27 cellular contexts compared by ENCODE assay signal in genomic region chr1:25831569-25832196, GRCh38. TPM values are rescaled to one million over a fixed set of nuclear protein-coding genes. Genes with fewer than 3 reads are reported as not detected.
A peak's percentile ranks its signal among the peaks of the same experiment; 100 is the strongest.
DNase-seq lines count a peak whose midpoint lies in the region; ATAC-seq and TF ChIP-seq lines count a peak whose summit lies in the region.
"Had no signal": no experiment of that assay in that cellular context is flagged by ENCODE, and none has a peak within 500 bp of the region (broad histone marks: within the 10 kb centered on the region; RNA-seq: fewer than 3 reads in every experiment).

No MANE protein-coding gene starts in this region.

- intact Hi-C loops in naive thymus-derived CD4-positive, alpha-beta T cell (cut with micrococcal nuclease): loop anchor here in 1 of 2 donors (1.0 kb wide), 1 partner anchor 11 kb away; no protein-coding TSS in a partner anchor
- intact Hi-C loops in MCF 10A (cut with micrococcal nuclease): no loop called here

- ATAC-seq in WTC11: no peak
- ATAC-seq in naive thymus-derived CD4-positive, alpha-beta T cell: no peak
- ATAC-seq: gastroesophageal sphincter; stimulated activated memory B cell treated with anti-CD40 and anti-IgM and Interleukin-4, amounts not matched to agents 10 μg/mL and 1 μg/mL and 100 μg/mL, for 72 hours had no signal

- BruUV-seq in MCF 10A (replicated peaks; lab: Mats Ljungman, UMichigan): no TSS peak

- TF ChIP-seq CTCF in WTC11 (IDR thresholded peaks at IDR 0.05): no peak
- TF ChIP-seq CTCF in MCF 10A (IDR thresholded peaks at IDR 0.05; ENCODE audit: unreplicated experiment): no peak

- H3K27me3 Mint-ChIP-seq in activated T-cell treated with anti-CD3 and anti-CD28 coated beads, Interleukin-2, amount 50 U/mL, for 24 hours: no peaks in the 10 kb centered on the region
- H3K27me3 Mint-ChIP-seq in WTC11 (ENCODE audit: low read depth) (no peaks in the 10 kb centered on the region), MCF 10A (ENCODE audit: insufficient read depth, unreplicated experiment) (no peaks in the 10 kb centered on the region)
- H3K27me3 Mint-ChIP-seq in naive thymus-derived CD4-positive, alpha-beta T cell: no peaks in the 10 kb centered on the region
- H3K27me3 Mint-ChIP-seq: activated CD4-positive, alpha-beta T cell treated with anti-CD3 and anti-CD28 coated beads, Interleukin-2, amount 10 ng/mL, durations not matched to agents 7 days and 5 days; CD4-positive, CD25-positive, alpha-beta regulatory T cell; stimulated activated memory B cell treated with anti-CD40 and anti-IgM and Interleukin-4, amounts not matched to agents 10 μg/mL and 1 μg/mL and 100 μg/mL, for 72 hours had no signal

- peaks cover 0 to 14% of the 10 kb centered on the region in 2 donors for H3K4me1 ChIP-seq in naive thymus-derived CD4-positive, alpha-beta T cell (ENCODE audit: control insufficient read depth in 2 of 2, insufficient read depth in 2 of 2, low read length in 2 of 2)
- H3K4me1 ChIP-seq: vagina had no signal

- peak overlapping the region; percentile 38 for H3K27ac ChIP-seq in naive thymus-derived CD4-positive, alpha-beta T cell (ENCODE audit: low read depth, low read length)
- H3K27ac ChIP-seq: esophagus muscularis mucosa, gastroesophageal sphincter, vagina had no signal

- CTCF ChIA-PET in WTC11 (lab: Charles Lee): interaction anchor here (1.0 to 1.2 kb wide), 2 partner anchors 12 to 205 kb away, joined by 3 to 4 read pairs; partner anchors contain the start of gene MTFR1L
- CTCF ChIA-PET in naive thymus-derived CD4-positive, alpha-beta T cell (lab: Charles Lee): interaction anchor here (1.0 to 1.6 kb wide), 2 partner anchors 13 to 68 kb away, joined by 3 read pairs; no protein-coding TSS in a partner anchor
- CTCF ChIA-PET in MCF 10A (lab: Yijun Ruan, JAX): interaction anchor here (0.7 to 2.1 kb wide), 6 partner anchors 10 to 166 kb away, joined by 3 to 9 read pairs (median 4); partner anchors contain the start of gene PAFAH2

- peaks cover 8% of the 10 kb centered on the region for H3K4me1 Mint-ChIP-seq in activated T-cell treated with anti-CD3 and anti-CD28 coated beads, Interleukin-2, amount 50 U/mL, for 24 hours (ENCODE audit: low read depth)
- H3K4me1 Mint-ChIP-seq in WTC11 (no peaks in the 10 kb centered on the region), MCF 10A (ENCODE audit: insufficient read depth, unreplicated experiment) (peaks cover 5% of the 10 kb centered on the region)
- H3K4me1 Mint-ChIP-seq in naive thymus-derived CD4-positive, alpha-beta T cell: peaks cover 0 to 29% (median 21%) of the 10 kb centered on the region in 7 donors
- H3K4me1 Mint-ChIP-seq: stimulated activated memory B cell treated with anti-CD40 and anti-IgM and Interleukin-4, amounts not matched to agents 10 μg/mL and 1 μg/mL and 100 μg/mL, for 72 hours had no signal

- no peaks in the 10 kb centered on the region for H3K9me3 ChIP-seq in naive thymus-derived CD4-positive, alpha-beta T cell (ENCODE audit: control insufficient read depth in 2 of 3, low read length in 3 of 3)
- H3K9me3 ChIP-seq: esophagus muscularis mucosa, gastroesophageal sphincter, SK-N-SH, vagina had no signal

- no peak overlapping the region for H3K4me3 Mint-ChIP-seq in activated T-cell treated with anti-CD3 and anti-CD28 coated beads, Interleukin-2, amount 50 U/mL, for 24 hours
- H3K4me3 Mint-ChIP-seq in WTC11 (no peak overlapping the region), MCF 10A (ENCODE audit: unreplicated experiment) (no peak overlapping the region)
- peak overlapping the region in 4 of 10 donors; percentile 0 to 47 (median 5) for H3K4me3 Mint-ChIP-seq in naive thymus-derived CD4-positive, alpha-beta T cell
- H3K4me3 Mint-ChIP-seq: activated CD4-positive, alpha-beta T cell treated with anti-CD3 and anti-CD28 coated beads, Interleukin-2, amount 10 ng/mL, durations not matched to agents 7 days and 5 days; CD4-positive, CD25-positive, alpha-beta regulatory T cell; stimulated activated memory B cell treated with anti-CD40 and anti-IgM and Interleukin-4, amounts not matched to agents 10 μg/mL and 1 μg/mL and 100 μg/mL, for 72 hours had no signal

- no peaks in the 10 kb centered on the region for H3K9me3 Mint-ChIP-seq in activated T-cell treated with anti-CD3 and anti-CD28 coated beads, Interleukin-2, amount 50 U/mL, for 24 hours
- H3K9me3 Mint-ChIP-seq in WTC11: no peaks in the 10 kb centered on the region
- H3K9me3 Mint-ChIP-seq in naive thymus-derived CD4-positive, alpha-beta T cell: no peaks in the 10 kb centered on the region
- H3K9me3 Mint-ChIP-seq in MCF 10A (ENCODE audit: unreplicated experiment): no peaks in the 10 kb centered on the region
- H3K9me3 Mint-ChIP-seq: activated CD4-positive, alpha-beta T cell treated with anti-CD3 and anti-CD28 coated beads, Interleukin-2, amount 10 ng/mL, durations not matched to agents 7 days and 5 days; CD4-positive, CD25-positive, alpha-beta regulatory T cell; stimulated activated memory B cell treated with anti-CD40 and anti-IgM and Interleukin-4, amounts not matched to agents 10 μg/mL and 1 μg/mL and 100 μg/mL, for 72 hours had no signal

- H3K27ac Mint-ChIP-seq in activated T-cell treated with anti-CD3 and anti-CD28 coated beads, Interleukin-2, amount 50 U/mL, for 24 hours: peak overlapping the region; percentile 66
- H3K27ac Mint-ChIP-seq in WTC11: peak overlapping the region; percentile 68; the same call in 1 of the 2 replicates
- H3K27ac Mint-ChIP-seq in naive thymus-derived CD4-positive, alpha-beta T cell: peak overlapping the region in 8 of 9 donors; percentile 23 to 80 (median 67)
- H3K27ac Mint-ChIP-seq in MCF 10A (ENCODE audit: low read depth, unreplicated experiment): no peak overlapping the region
- H3K27ac Mint-ChIP-seq: activated CD4-positive, alpha-beta T cell treated with anti-CD3 and anti-CD28 coated beads, Interleukin-2, amount 10 ng/mL, durations not matched to agents 7 days and 5 days; stimulated activated memory B cell treated with anti-CD40 and anti-IgM and Interleukin-4, amounts not matched to agents 10 μg/mL and 1 μg/mL and 100 μg/mL, for 72 hours had no signal

- H3K36me3 Mint-ChIP-seq in activated T-cell treated with anti-CD3 and anti-CD28 coated beads, Interleukin-2, amount 50 U/mL, for 24 hours (ENCODE audit: low read depth): peaks cover 96% of the 10 kb centered on the region
- H3K36me3 Mint-ChIP-seq in WTC11 (peaks cover 75% of the 10 kb centered on the region), MCF 10A (ENCODE audit: insufficient read depth, unreplicated experiment) (peaks cover 76% of the 10 kb centered on the region)
- H3K36me3 Mint-ChIP-seq in naive thymus-derived CD4-positive, alpha-beta T cell: peaks cover 9 to 53% (median 29%) of the 10 kb centered on the region in 5 donors

- no peaks in the 10 kb centered on the region for H3K27me3 ChIP-seq in naive thymus-derived CD4-positive, alpha-beta T cell (ENCODE audit: control insufficient read depth in 2 of 2, insufficient read depth in 2 of 2, low read length in 2 of 2)
- H3K27me3 ChIP-seq: esophagus muscularis mucosa, gastroesophageal sphincter, vagina had no signal

- H3K4me3 ChIP-seq in naive thymus-derived CD4-positive, alpha-beta T cell (ENCODE audit: low read length): no peak overlapping the region
- H3K4me3 ChIP-seq: esophagus muscularis mucosa, gastroesophageal sphincter, vagina had no signal

- POLR2A ChIA-PET in WTC11 (lab: Charles Lee) (no interaction called here), MCF 10A (lab: Yijun Ruan, JAX) (interaction anchor here (0.8 to 5.0 kb wide), 3 partner anchors 11 to 27 kb away, joined by 3 to 46 read pairs (median 3); partner anchors contain the start of gene MTFR1L)
- POLR2A ChIA-PET in naive thymus-derived CD4-positive, alpha-beta T cell (lab: Charles Lee): interaction anchor here (0.7 to 5.4 kb wide), 3 partner anchors 11 to 20 kb away, joined by 3 to 32 read pairs (median 4); partner anchors contain the start of gene MTFR1L

- in situ Hi-C loops in KBM-7 (cut with MboI; ENCODE audit: low pct_unique_long_range_greater_than_20kb, low sequenced_read_pairs) (no loop called here), G401 (cut with HindIII; ENCODE audit: low sequenced_read_pairs) (no loop called here)

- no peak for DNase-seq in activated T-cell treated with anti-CD3 and anti-CD28 coated beads, Interleukin-2, amount 50 U/mL, for 24 hours
- DNase-seq in activated T-cell treated with anti-CD3 and anti-CD28 coated beads for 4 hours (no peak), KBM-7 (peak; percentile 88), WTC11 (ENCODE audit: low spot score) (no peak), MCF 10A (ENCODE audit: unreplicated experiment) (no peak), dedifferentiated amniotic fluid mesenchymal stem cell (ENCODE audit: extremely low spot score) (no peak), G401 (ENCODE audit: low spot score) (no peak)
- DNase-seq in naive thymus-derived CD4-positive, alpha-beta T cell: no peak
- DNase-seq: ACHN; activated CD4-positive, alpha-beta T cell treated with anti-CD3 and anti-CD28 coated beads, Interleukin-2, amount 10 ng/mL, durations not matched to agents 7 days and 5 days; activated CD8-positive, alpha-beta memory T cell treated with anti-CD3 and anti-CD28 coated beads, Interleukin-2, amount 50 U/mL, for 48 hours; activated gamma-delta T cell; CD4-positive, CD25-positive, alpha-beta regulatory T cell; cerebellar nuclear complex; effector CD8-positive, alpha-beta T cell; mesenchymal stem cell; NCI-H1105 treated with DMSO at 0.1 percent for 48 hours; NCI-H2081 treated with DMSO at 0.1 percent for 48 hours; NCI-H446 treated with DMSO at 0.1 percent for 48 hours; NK-92 treated with Interleukin-12 subunit alpha and Interleukin-12 subunit beta, amount 100 ng/mL, for 24 hours; RPMI8226; SK-N-SH had no signal

- peaks cover 9 to 66% (median 12%) of the 10 kb centered on the region in 3 experiments for H3K36me3 ChIP-seq in naive thymus-derived CD4-positive, alpha-beta T cell (ENCODE audit: control insufficient read depth in 2 of 3, insufficient read depth in 3 of 3, low read length in 3 of 3)

RNA-seq across cellular contexts. Expression of gene MTFR1L, which starts 11.9 kb away (rescaled TPM):
- total RNA-seq in WTC11 (2021): 28.9 to 32.2 TPM (median 30.5 TPM) in 3 replicates
- total RNA-seq in naive thymus-derived CD4-positive, alpha-beta T cell: 10 to 100 TPM; 39.6 to 60.2 (median 42.3) TPM
- polyA plus RNA-seq in naive thymus-derived CD4-positive, alpha-beta T cell: 10 to 100 TPM; 42.4 to 51.2 TPM
- total RNA-seq in MCF 10A (2022): 39.3 and 42.2 TPM in 2 replicates
- total RNA-seq in G401 (2014; rRNA removed; shearing (Covaris generic)): 21.0 and 32.6 TPM in 2 replicates

RNA-seq across cellular contexts. Expression of gene AUNIP, which starts 27.6 kb away (rescaled TPM):
- total RNA-seq in WTC11 (2021) (14.2 to 16.1 TPM (median 15.1 TPM) in 3 replicates), MCF 10A (2022) (5.2 and 9.4 TPM in 2 replicates)
- total RNA-seq in naive thymus-derived CD4-positive, alpha-beta T cell: 1 to 10 TPM in 1 of 5 experiments, under 1 TPM in 1, not detected in 3; 0.83 to 4.3 TPM
- not detected for polyA plus RNA-seq in naive thymus-derived CD4-positive, alpha-beta T cell
- total RNA-seq in G401 (2014; rRNA removed; shearing (Covaris generic)): 28.9 and 29.4 TPM in 2 replicates
- total RNA-seq: CD4-positive, CD25-positive, alpha-beta regulatory T cell; esophagus muscularis mucosa; posterior vena cava had no signal

RNA-seq across cellular contexts. Expression of gene SELENON, which starts 31.7 kb away (rescaled TPM):
- total RNA-seq in WTC11 (2021): 80.2 to 99.6 TPM (median 96.0 TPM) in 3 replicates
- 10 to 100 TPM; 11.9 to 27.7 (median 25.8) TPM for total RNA-seq in naive thymus-derived CD4-positive, alpha-beta T cell
- polyA plus RNA-seq in naive thymus-derived CD4-positive, alpha-beta T cell: 1 to 10 TPM; 2.6 to 5.6 TPM
- total RNA-seq in MCF 10A (2022): 21.8 and 25.5 TPM in 2 replicates
- total RNA-seq in G401 (2014; rRNA removed; shearing (Covaris generic)): 22.8 and 31.9 TPM in 2 replicates

RNA-seq across cellular contexts. Expression of gene PAQR7, which starts 43.8 kb away (rescaled TPM):
- 6.7 to 9.1 TPM (median 8.4 TPM) in 3 replicates for total RNA-seq in WTC11 (2021)
- 1 to 10 TPM; 3.4 to 6.0 (median 4.0) TPM for total RNA-seq in naive thymus-derived CD4-positive, alpha-beta T cell
- polyA plus RNA-seq in naive thymus-derived CD4-positive, alpha-beta T cell: under 1 TPM; 0.21 to 0.51 TPM
- 3.8 and 4.4 TPM in 2 replicates for total RNA-seq in MCF 10A (2022)
- 17.4 and 18.3 TPM in 2 replicates for total RNA-seq in G401 (2014; rRNA removed; shearing (Covaris generic))
